In genomic region chr19:43826787-43827754, GRCh38 we compare ENCODE assay signal across 8 cellular contexts. TPM values are rescaled to one million over a fixed set of nuclear protein-coding genes. Genes with fewer than 3 reads are reported as not detected.
DNase-seq lines count a peak whose midpoint lies in the region; ATAC-seq and TF ChIP-seq lines count a peak whose summit lies in the region.

Gene ZNF283 (plus strand): TSS chr19:43827321. CDS start chr19:43833505, 6,184 bp downstream.

- 17% methylated on average over 21 of the region's 46 CpGs for WGBS in right lobe of liver (ENCODE audit: insufficient coverage, low coverage, low lambda C conversion rate, missing lambda C conversion rate)

- H3K4me3 ChIP-seq in A673 (ENCODE audit: low read depth, low read length, poor library complexity, severe bottlenecking) (peak within 1 kb of the TSS; percentile 64), right lobe of liver (peak within 1 kb of the TSS; percentile 44 to 65 (median 53))

- TF ChIP-seq POLR2A in right lobe of liver (IDR thresholded peaks at IDR 0.05), result peak; percentile 31

- H3K27ac ChIP-seq in A673 (ENCODE audit: low read depth, low read length, poor library complexity, severe bottlenecking), result peak within 1 kb of the TSS; percentile 60
- no peak within 1 kb of the TSS for H3K27ac ChIP-seq in right lobe of liver

- H3K9me3 ChIP-seq in A673 (ENCODE audit: low read depth, low read length, poor library complexity, severe bottlenecking) (no peaks in the 10 kb centered on the region), right lobe of liver (peaks cover 0 to 4% (median 0%) of the 10 kb centered on the region in 4 donors)

- H3K4me1 ChIP-seq in A673 (ENCODE audit: insufficient read depth, low read length, poor library complexity, severe bottlenecking) (peaks cover 5% of the 10 kb centered on the region), right lobe of liver (peaks cover 0 to 3% (median 0%) of the 10 kb centered on the region in 4 donors)

- POLR2A ChIA-PET in A673 (lab: Charles Lee; ENCODE audit: low non-redundant PET), result no interaction called here

- intact Hi-C loops in A673 (cut with micrococcal nuclease; ENCODE audit: unreplicated experiment), result no loop called here
- intact Hi-C loops in right lobe of liver (cut with DNase I), result no loop called here

- no TSS peak for BruUV-seq in A673 (replicated peaks; lab: Mats Ljungman, UMichigan)

- H3K27me3 ChIP-seq in A673 (replicated peaks; ENCODE audit: insufficient read depth, low read depth, low read length, poor library complexity) (peaks cover 1% of the 10 kb centered on the region), right lobe of liver (no peaks in the 10 kb centered on the region)

- CTCF ChIA-PET in A673 (lab: Charles Lee), result no interaction called here

- ATAC-seq in GM18867 (IDR thresholded peaks at IDR 0.05; ENCODE audit: unreplicated experiment) (peak; percentile 80), HG03439 (IDR thresholded peaks at IDR 0.05; ENCODE audit: unreplicated experiment) (peak; percentile 91), right lobe of liver (peak; percentile 99 to 100 (median 100))

- no peak for TF ChIP-seq CTCF in A673 (conservative IDR thresholded peaks at IDR 0.05; ENCODE audit: low read depth, low read length)
- no peak for TF ChIP-seq CTCF in right lobe of liver (IDR thresholded peaks at IDR 0.05)

- H3K36me3 ChIP-seq in A673 (ENCODE audit: insufficient read depth, low read length, poor library complexity, severe bottlenecking), result peaks cover 13% of the 10 kb centered on the region
- H3K36me3 ChIP-seq in right lobe of liver, result peaks cover 0 to 12% (median 4%) of the 10 kb centered on the region in 4 donors

- DNase-seq in A673 (ENCODE audit: low spot score) (peak; percentile 89), NCI-H69 (lab: John Stamatoyannopoulos, UW) (peak; percentile 96), ecto neural progenitor cell (ENCODE audit: low spot score) (peak; percentile 90), right lobe of liver (peak; percentile 85 to 93 (median 92))
- peak; percentile 75 to 78 for DNase-seq in activated CD4-positive, alpha-beta T cell treated with anti-CD3 and anti-CD28 coated beads, Interleukin-2, amount 50 U/mL, for 4 hours
- DNase-seq in stimulated activated CD4-positive, alpha-beta T cell treated with anti-CD3 and anti-CD28 coated beads, Interleukin-4, amount 100 ng/mL, for 1 hour, result peak; percentile 81

RNA-seq across cellular contexts. Expression of gene ZNF283, which starts in this region (rescaled TPM):
- total RNA-seq in A673 (2021), result 9.4 and 9.7 TPM in 2 replicates
- total RNA-seq in right lobe of liver, result 1 to 10 TPM; 1.7 to 4.0 (median 2.2) TPM
